In the genomic region with DNA sequence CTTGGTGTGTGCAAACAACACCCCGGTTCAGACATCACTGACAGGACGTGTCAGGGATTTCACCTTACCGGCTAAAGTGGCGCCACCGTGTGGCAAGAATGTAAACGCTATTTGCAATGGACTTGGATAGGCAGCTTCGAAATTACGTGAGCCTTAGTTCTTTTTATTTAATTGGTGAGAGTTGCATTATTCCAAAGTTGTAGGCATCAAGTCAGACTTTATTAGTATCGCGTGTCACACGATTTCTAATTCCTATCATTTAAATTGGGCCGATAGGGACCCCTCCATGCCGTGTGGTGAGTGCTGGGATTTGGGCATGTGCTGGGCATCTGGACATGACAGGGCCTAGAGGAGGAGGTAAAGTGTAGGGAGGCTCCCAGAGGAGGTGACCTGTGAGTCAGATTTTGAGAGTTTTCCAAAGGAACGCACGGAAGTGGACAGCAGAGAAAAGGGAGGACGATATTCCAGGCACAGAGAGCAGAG, we compare ENCODE assay signal across 8 cellular contexts. TPM values are rescaled to one million over a fixed set of nuclear protein-coding genes. Genes with fewer than 3 reads are reported as not detected.
DNase-seq lines count a peak whose midpoint lies in the region; ATAC-seq and TF ChIP-seq lines count a peak whose summit lies in the region.

No MANE protein-coding gene starts in this region.

- H3K9me3 Mint-ChIP-seq in CD4-positive, alpha-beta memory T cell, result no peaks in the 10 kb centered on the region
- H3K9me3 Mint-ChIP-seq in activated CD8-positive, alpha-beta memory T cell treated with anti-CD3 and anti-CD28 coated beads, Interleukin-2, amount 10 ng/mL, durations not matched to agents 7 days and 5 days (ENCODE audit: low read depth), result no peaks in the 10 kb centered on the region

- no peak overlapping the region for H3K4me3 ChIP-seq in CD4-positive, alpha-beta memory T cell (ENCODE audit: low read length in 2 of 2)
- no peak overlapping the region for H3K4me3 ChIP-seq in epithelial cell of esophagus (ENCODE audit: low read length)

- no peak overlapping the region for H3K4me3 Mint-ChIP-seq in CD4-positive, alpha-beta memory T cell
- H3K4me3 Mint-ChIP-seq in activated CD8-positive, alpha-beta memory T cell treated with anti-CD3 and anti-CD28 coated beads, Interleukin-2, amount 10 ng/mL, durations not matched to agents 7 days and 5 days, result no peak overlapping the region

- POLR2A ChIA-PET in CD4-positive, alpha-beta memory T cell (lab: Charles Lee; ENCODE audit: partially characterized antibody), result interaction anchor here (1.4 to 1.5 kb wide), 2 partner anchors 14 to 479 kb away, joined by 4 to 7 read pairs; a partner anchor contains a TSS

- CTCF ChIA-PET in CD4-positive, alpha-beta memory T cell (lab: Charles Lee; ENCODE audit: partially characterized antibody), result interaction anchor here (0.6 to 2.4 kb wide), 9 partner anchors 8 to 38 kb away, joined by 3 to 11 read pairs (median 4); no protein-coding TSS in a partner anchor
- CTCF ChIA-PET in activated CD8-positive, alpha-beta memory T cell treated with anti-CD3 and anti-CD28 coated beads, Interleukin-2, amount 10 ng/mL, durations not matched to agents 7 days and 5 days (lab: Charles Lee), result interaction anchor here (0.6 to 4.1 kb wide), 17 partner anchors 9 to 483 kb away, joined by 3 to 17 read pairs (median 3); no protein-coding TSS in a partner anchor

- H3K36me3 Mint-ChIP-seq in CD4-positive, alpha-beta memory T cell, result no peaks in the 10 kb centered on the region
- no peaks in the 10 kb centered on the region for H3K36me3 Mint-ChIP-seq in activated CD8-positive, alpha-beta memory T cell treated with anti-CD3 and anti-CD28 coated beads, Interleukin-2, amount 10 ng/mL, durations not matched to agents 7 days and 5 days

- no peak overlapping the region for H3K27ac ChIP-seq in CD4-positive, alpha-beta memory T cell (ENCODE audit: low read depth, low read length)

- no peaks in the 10 kb centered on the region for H3K36me3 ChIP-seq in CD4-positive, alpha-beta memory T cell (ENCODE audit: insufficient read depth, low read length)

- ATAC-seq in HG02610 (IDR thresholded peaks at IDR 0.05; ENCODE audit: unreplicated experiment), result peak; percentile 54
- ATAC-seq in activated CD8-positive, alpha-beta memory T cell treated with anti-CD3 and anti-CD28 coated beads, Interleukin-2, amount 10 ng/mL, durations not matched to agents 7 days and 5 days, result peak; percentile 90
- no peak for ATAC-seq in HG03196 (IDR thresholded peaks at IDR 0.05; ENCODE audit: unreplicated experiment)

- H3K4me1 Mint-ChIP-seq in CD4-positive, alpha-beta memory T cell, result no peaks in the 10 kb centered on the region
- H3K4me1 Mint-ChIP-seq in activated CD8-positive, alpha-beta memory T cell treated with anti-CD3 and anti-CD28 coated beads, Interleukin-2, amount 10 ng/mL, durations not matched to agents 7 days and 5 days, result no peaks in the 10 kb centered on the region

- H3K4me1 ChIP-seq in CD4-positive, alpha-beta memory T cell (ENCODE audit: insufficient read depth, low read length), result peaks cover 5% of the 10 kb centered on the region

- DNase-seq in CD4-positive, alpha-beta memory T cell, result peak; percentile 64 to 77 (median 72)
- peak; percentile 57 to 60 for DNase-seq in NOMO-1 (lab: John Stamatoyannopoulos, UW; ENCODE audit: unreplicated experiment in 2 of 2)
- DNase-seq in activated CD8-positive, alpha-beta memory T cell treated with anti-CD3 and anti-CD28 coated beads, Interleukin-2, amount 10 ng/mL, durations not matched to agents 7 days and 5 days, result peak; percentile 89
- DNase-seq in epithelial cell of esophagus (ENCODE audit: low read depth), result peak; percentile 88
- DNase-seq in mucosa of gallbladder (ENCODE audit: low spot score), result peak; percentile 88
- DNase-seq in stimulated activated CD8-positive, alpha-beta memory T cell treated with anti-CD3 and anti-CD28 coated beads, Interleukin-4, amount 100 ng/mL, for 48 hours, result peak; percentile 93

- peak; percentile 83 for TF ChIP-seq CTCF in epithelial cell of esophagus (IDR thresholded peaks at IDR 0.05; ENCODE audit: insufficient read depth, low read depth, low read length, missing control alignments)

- H3K9me3 ChIP-seq in CD4-positive, alpha-beta memory T cell (ENCODE audit: control insufficient read depth in 1 of 2, low read length in 2 of 2), result no peaks in the 10 kb centered on the region

- peaks cover 4 to 6% of the 10 kb centered on the region in 2 donors for H3K27me3 Mint-ChIP-seq in CD4-positive, alpha-beta memory T cell
- peaks cover 14% of the 10 kb centered on the region for H3K27me3 Mint-ChIP-seq in activated CD8-positive, alpha-beta memory T cell treated with anti-CD3 and anti-CD28 coated beads, Interleukin-2, amount 10 ng/mL, durations not matched to agents 7 days and 5 days

- H3K27ac Mint-ChIP-seq in CD4-positive, alpha-beta memory T cell, result no peak overlapping the region
- H3K27ac Mint-ChIP-seq in activated CD8-positive, alpha-beta memory T cell treated with anti-CD3 and anti-CD28 coated beads, Interleukin-2, amount 10 ng/mL, durations not matched to agents 7 days and 5 days, result no peak overlapping the region

- peaks cover 1% of the 10 kb centered on the region for H3K27me3 ChIP-seq in CD4-positive, alpha-beta memory T cell (ENCODE audit: insufficient read depth, low read length)

- intact Hi-C loops in CD4-positive, alpha-beta memory T cell (cut with micrococcal nuclease), result loop anchor here (5.0 kb wide), 1 partner anchor 275 kb away; no protein-coding TSS in a partner anchor

RNA-seq across cellular contexts. Expression of a gene that starts 14.5 kb away (rescaled TPM):
- total RNA-seq in CD4-positive, alpha-beta memory T cell, result 10 to 100 TPM; 17.8 to 18.9 TPM
- 10 to 100 TPM; 15.8 to 20.0 TPM for polyA plus RNA-seq in CD4-positive, alpha-beta memory T cell
- total RNA-seq in activated CD8-positive, alpha-beta memory T cell treated with anti-CD3 and anti-CD28 coated beads, Interleukin-2, amount 10 ng/mL, durations not matched to agents 7 days and 5 days, result 10 to 100 TPM; 11.5 to 13.5 TPM
- total RNA-seq in mucosa of gallbladder, result 35.0 TPM

RNA-seq across cellular contexts. Expression of a gene that starts 38.3 kb away (rescaled TPM):
- total RNA-seq in CD4-positive, alpha-beta memory T cell, result 10 to 100 TPM; 82.4 to 82.5 TPM
- polyA plus RNA-seq in CD4-positive, alpha-beta memory T cell, result 100 to 1,000 TPM in 1 of 2 donors, 10 to 100 TPM in 1; 62.0 to 101 TPM
- total RNA-seq in activated CD8-positive, alpha-beta memory T cell treated with anti-CD3 and anti-CD28 coated beads, Interleukin-2, amount 10 ng/mL, durations not matched to agents 7 days and 5 days, result 10 to 100 TPM; 41.4 to 48.2 TPM
- total RNA-seq in mucosa of gallbladder, result 56.7 TPM

RNA-seq across cellular contexts. Expression of a gene that starts 39.7 kb away (rescaled TPM):
- not detected for total RNA-seq in CD4-positive, alpha-beta memory T cell
- not detected for polyA plus RNA-seq in CD4-positive, alpha-beta memory T cell
- not detected for total RNA-seq in activated CD8-positive, alpha-beta memory T cell treated with anti-CD3 and anti-CD28 coated beads, Interleukin-2, amount 10 ng/mL, durations not matched to agents 7 days and 5 days
- 21.1 TPM for total RNA-seq in mucosa of gallbladder

RNA-seq across cellular contexts. Expression of a gene that starts 56.2 kb away (rescaled TPM):
- 10 to 100 TPM; 46.7 to 49.9 TPM for total RNA-seq in CD4-positive, alpha-beta memory T cell
- polyA plus RNA-seq in CD4-positive, alpha-beta memory T cell, result 100 to 1,000 TPM in 1 of 2 donors, 10 to 100 TPM in 1; 70.3 to 104 TPM
- total RNA-seq in activated CD8-positive, alpha-beta memory T cell treated with anti-CD3 and anti-CD28 coated beads, Interleukin-2, amount 10 ng/mL, durations not matched to agents 7 days and 5 days, result 10 to 100 TPM; 72.9 to 80.1 TPM
- 27.9 TPM for total RNA-seq in mucosa of gallbladder

Comparison
In these comparisons a context has a peak if more than half of its experiments do, and no peak if none do; other contexts are left out.
1. RNA of a gene that starts 39.7 kb away (total RNA-seq): 21.1 TPM in mucosa of gallbladder (single experiment); not detected in CD4-positive, alpha-beta memory T cell and not detected in activated CD8-positive, alpha-beta memory T cell treated with anti-CD3 and anti-CD28 coated beads, Interleukin-2, amount 10 ng/mL, durations not matched to agents 7 days and 5 days; every median in the first group is over 10 times any median in the second.
2. Peak in every context shown above with its lines, with median percentiles within 50 percentile points of each other: DNase-seq.